1 cellular context compared by ENCODE assay signal in genomic region chr16:82111944-82112343, GRCh38.
TF ChIP-seq lines count a peak whose summit lies in the region.

No MANE protein-coding gene starts in this region.

TF ChIP-seq in H1, 55 proteins besides CTCF, POLR2A, EP300 and RAD21:
- TF ChIP-seq GTF2F1 (IDR thresholded peaks at IDR 0.05; ENCODE audit: borderline replicate concordance, low read depth, low read length): no peak
- TF ChIP-seq CHD1 (IDR thresholded peaks at IDR 0.05; ENCODE audit: low read depth, low read length): no peak
- TF ChIP-seq USF2 (IDR thresholded peaks at IDR 0.05; ENCODE audit: low read length): no peak
- TF ChIP-seq KDM1A (IDR thresholded peaks at IDR 0.05; ENCODE audit: borderline replicate concordance, low read length): no peak
- no peak for TF ChIP-seq EGR1 (IDR thresholded peaks at IDR 0.05; ENCODE audit: borderline replicate concordance, low read depth, low read length)
- no peak for TF ChIP-seq JUND (IDR thresholded peaks at IDR 0.05; ENCODE audit: low read length)
- TF ChIP-seq MAFK (IDR thresholded peaks at IDR 0.05; ENCODE audit: low read depth, low read length): no peak
- TF ChIP-seq RXRA (IDR thresholded peaks at IDR 0.05; ENCODE audit: insufficient read depth, low read depth, low read length): no peak
- no peak for TF ChIP-seq TAF7 (optimal IDR thresholded peaks at IDR 0.05; ENCODE audit: borderline replicate concordance, low read depth, low read length)
- TF ChIP-seq BCL11A (IDR thresholded peaks at IDR 0.05; ENCODE audit: low read depth in 2 of 2, low read length in 2 of 2): no peak
- no peak for TF ChIP-seq SIRT6 (IDR thresholded peaks at IDR 0.05; ENCODE audit: low read length)
